18 cellular contexts compared by ENCODE assay signal in genomic region chr20:32453467-32454163, GRCh38.
"Had no signal": no experiment of that assay in that cellular context is flagged by ENCODE, and none has a peak within 500 bp of the region (broad histone marks: within the 10 kb centered on the region; RNA-seq: fewer than 3 reads in every experiment).

No MANE protein-coding gene starts in this region.

- DNase-seq: activated CD4-positive, alpha-beta T cell treated with anti-CD3 and anti-CD28 coated beads for 36 hours; activated CD8-positive, alpha-beta memory T cell treated with anti-CD3 and anti-CD28 coated beads, Interleukin-2, amount 50 U/mL, for 48 hours; activated CD8-positive, alpha-beta T cell treated with anti-CD3 and anti-CD28 coated beads, Interleukin-2, amount 10 ng/mL, durations not matched to agents 7 days and 5 days; activated naive CD4-positive, alpha-beta T cell treated with anti-CD3 and anti-CD28 coated beads for 36 hours; amniotic stem cell; body of pancreas; dermis blood vessel endothelial cell; immature natural killer cell; left colon; mesenchymal stem cell; stimulated activated CD4-positive, alpha-beta T cell treated with anti-CD3 and anti-CD28 coated beads, Interleukin-4, amount 100 ng/mL, for 4 hours; stomach; SW 1271; T1000; thyroid gland; WERI-Rb-1 had no signal

- ATAC-seq: activated CD4-positive, alpha-beta T cell treated with anti-CD3 and anti-CD28 coated beads for 36 hours; activated CD8-positive, alpha-beta T cell treated with anti-CD3 and anti-CD28 coated beads, Interleukin-2, amount 10 ng/mL, durations not matched to agents 7 days and 5 days; body of pancreas; left colon had no signal

- H3K4me3 Mint-ChIP-seq: activated CD4-positive, alpha-beta T cell treated with anti-CD3 and anti-CD28 coated beads for 36 hours; activated CD8-positive, alpha-beta T cell treated with anti-CD3 and anti-CD28 coated beads, Interleukin-2, amount 10 ng/mL, durations not matched to agents 7 days and 5 days; activated naive CD4-positive, alpha-beta T cell treated with anti-CD3 and anti-CD28 coated beads for 36 hours; immature natural killer cell had no signal

- H3K27me3 Mint-ChIP-seq: activated CD4-positive, alpha-beta T cell treated with anti-CD3 and anti-CD28 coated beads for 36 hours had no signal

- H3K27ac ChIP-seq: esophagus muscularis mucosa, stomach, thyroid gland, vagina had no signal

- H3K27me3 ChIP-seq: body of pancreas, esophagus muscularis mucosa, stomach, thyroid gland, vagina had no signal

- H3K27ac Mint-ChIP-seq: activated CD4-positive, alpha-beta T cell treated with anti-CD3 and anti-CD28 coated beads for 36 hours; activated CD8-positive, alpha-beta T cell treated with anti-CD3 and anti-CD28 coated beads, Interleukin-2, amount 10 ng/mL, durations not matched to agents 7 days and 5 days had no signal

- H3K4me3 ChIP-seq: body of pancreas, esophagus muscularis mucosa, stomach, thyroid gland, vagina had no signal

- H3K4me1 Mint-ChIP-seq: activated CD4-positive, alpha-beta T cell treated with anti-CD3 and anti-CD28 coated beads for 36 hours had no signal

- H3K9me3 ChIP-seq: body of pancreas, esophagus muscularis mucosa, stomach, thyroid gland, vagina had no signal

- H3K9me3 Mint-ChIP-seq: activated naive CD4-positive, alpha-beta T cell treated with anti-CD3 and anti-CD28 coated beads for 36 hours; immature natural killer cell had no signal
